In genomic region chr17:56891751-56892150, GRCh38 we compare ENCODE assay signal across 8 cellular contexts. TPM values are rescaled to one million over a fixed set of nuclear protein-coding genes. Genes with fewer than 3 reads are reported as not detected.
DNase-seq lines count a peak whose midpoint lies in the region; ATAC-seq and TF ChIP-seq lines count a peak whose summit lies in the region.

No MANE protein-coding gene starts in this region.

- H3K36me3 ChIP-seq in HEK293 (ENCODE audit: control insufficient read depth in 2 of 2, insufficient read depth in 1 of 2, low read length in 2 of 2), result peaks cover 29 to 89% of the 10 kb centered on the region in 2 experiments
- peaks cover 0 to 99% (median 47%) of the 10 kb centered on the region in 9 donors for H3K36me3 ChIP-seq in heart right ventricle
- no peaks in the 10 kb centered on the region for H3K36me3 ChIP-seq in hepatocyte (replicated peaks; ENCODE audit: insufficient read depth, low read depth)

- ATAC-seq in heart right ventricle (peak in 2 of 8 donors; percentile 48 to 53), GM18498 (IDR thresholded peaks at IDR 0.05; ENCODE audit: unreplicated experiment) (no peak), HG03354 (IDR thresholded peaks at IDR 0.05; ENCODE audit: poor library complexity, severe bottlenecking, unreplicated experiment) (no peak)

- no peaks in the 10 kb centered on the region for H3K9me2 ChIP-seq in hepatocyte (replicated peaks; ENCODE audit: insufficient read depth)

- DNase-seq in activated T-cell treated with anti-CD3 and anti-CD28 coated beads for 4 hours (peak; percentile 36), heart right ventricle (peak in 1 of 2 donors; percentile 44), hepatocyte (ENCODE audit: low spot score) (no peak), nucleus accumbens (lab: John Stamatoyannopoulos, UW) (no peak)
- peak in 2 of 3 donors; percentile 33 to 40 for DNase-seq in stimulated activated CD4-positive, alpha-beta T cell treated with anti-CD3 and anti-CD28 coated beads, TNF-alpha, amount 100 ng/mL, for 48 hours (ENCODE audit: low read depth in 3 of 3)

- POLR2A ChIA-PET in HEK293 (lab: Yijun Ruan, JAX), result interaction anchor here (0.8 kb wide), 1 partner anchor 58 kb away, joined by 3 read pairs; the partner anchor contains the start of gene DGKE

- H3K4me2 ChIP-seq in hepatocyte, result no peak overlapping the region

- TF ChIP-seq CTCF in HEK293 (tag by site-specific recombination; IDR thresholded peaks at IDR 0.05), result no peak
- peak; percentile 14 to 57 (median 39) for TF ChIP-seq CTCF in heart right ventricle (IDR thresholded peaks at IDR 0.05)
- no peak for TF ChIP-seq CTCF in hepatocyte (IDR thresholded peaks at IDR 0.05; ENCODE audit: poor library complexity)

- H3K27ac ChIP-seq in HEK293 (ENCODE audit: extremely low read depth, low read depth, low read length), result no peak overlapping the region
- H3K27ac ChIP-seq in heart right ventricle, result no peak overlapping the region
- no peak overlapping the region for H3K27ac ChIP-seq in hepatocyte

- intact Hi-C loops in heart right ventricle (cut with DNase I), result loop anchor here in 5 of 10 donors (2.0 to 10.0 kb wide), 3 partner anchors 47 to 53 kb away; no protein-coding TSS in a partner anchor

- H3K4me3 ChIP-seq in HEK293 (ENCODE audit: low read depth, low read length) (no peak overlapping the region), heart right ventricle (no peak overlapping the region), hepatocyte (no peak overlapping the region)

- H3K9me3 ChIP-seq in HEK293 (ENCODE audit: control insufficient read depth, insufficient read depth, low read depth, low read length) (no peaks in the 10 kb centered on the region), heart right ventricle (peaks cover 0 to 16% (median 4%) of the 10 kb centered on the region in 11 donors), hepatocyte (ENCODE audit: low read depth) (no peaks in the 10 kb centered on the region)

- no peaks in the 10 kb centered on the region for H3K79me2 ChIP-seq in hepatocyte

- CTCF ChIA-PET in HEK293 (lab: Yijun Ruan, JAX), result interaction anchor here (0.8 to 1.3 kb wide), 3 partner anchors 12 to 53 kb away, joined by 3 to 5 read pairs (median 3); no protein-coding TSS in a partner anchor

- no peaks in the 10 kb centered on the region for H4K20me1 ChIP-seq in hepatocyte (ENCODE audit: insufficient read depth, poor library complexity, severe bottlenecking)

- H3K27me3 ChIP-seq in heart right ventricle (no peaks in the 10 kb centered on the region), hepatocyte (no peaks in the 10 kb centered on the region)

- no peak overlapping the region for H2AFZ ChIP-seq in hepatocyte

- WGBS in heart right ventricle, 2 donors, result 79 to 80% methylated on average over 16 of the region's 16 CpGs
- 96% methylated on average over 16 of the region's 16 CpGs for WGBS in hepatocyte (ENCODE audit: low lambda C conversion rate, missing lambda C conversion rate)

- no peaks in the 10 kb centered on the region for H3K4me1 ChIP-seq in HEK293 (ENCODE audit: control insufficient read depth, insufficient read depth, low read length)
- H3K4me1 ChIP-seq in heart right ventricle, result peaks cover 0 to 13% (median 0%) of the 10 kb centered on the region in 9 donors
- peaks cover 4% of the 10 kb centered on the region for H3K4me1 ChIP-seq in hepatocyte (ENCODE audit: insufficient read depth)

TF ChIP-seq in HEK293, 187 proteins besides CTCF, POLR2A, EP300 and RAD21:
- TF ChIP-seq ZNF292 (tag by site-specific recombination; IDR thresholded peaks at IDR 0.05; ENCODE audit: borderline replicate concordance, low read depth) (no peak), ZNF133 (tag by site-specific recombination; IDR thresholded peaks at IDR 0.05) (peak; percentile 75)

RNA-seq across cellular contexts. Expression of gene TRIM25, which starts 22.1 kb away (rescaled TPM):
- total RNA-seq in heart right ventricle (10 to 100 TPM in 8 of 10 donors, 1 to 10 TPM in 2; 8.7 to 32.7 (median 17.3) TPM), hepatocyte (24.6 and 26.3 TPM in 2 replicates)
- polyA plus RNA-seq in heart right ventricle (10 to 100 TPM in 1 of 2 donors, 1 to 10 TPM in 1; 4.9 to 15.1 TPM), hepatocyte (9.1 and 11.4 TPM in 2 replicates)

RNA-seq across cellular contexts. Expression of gene DGKE, which starts 57.8 kb away (rescaled TPM):
- total RNA-seq in heart right ventricle (1 to 10 TPM; 2.0 to 5.3 (median 2.7) TPM), hepatocyte (5.5 and 6.6 TPM in 2 replicates)
- polyA plus RNA-seq in heart right ventricle (1 to 10 TPM in 1 of 2 donors, under 1 TPM in 1; 0.71 to 3.1 TPM), hepatocyte (1.2 and 3.4 TPM in 2 replicates)

RNA-seq across cellular contexts. Expression of gene C17orf67, which starts 58.0 kb away (rescaled TPM):
- total RNA-seq in heart right ventricle (1 to 10 TPM in 3 of 10 donors, under 1 TPM in 7; 0.23 to 1.5 (median 0.91) TPM), hepatocyte (0.16 and 0.27 TPM in 2 replicates)
- polyA plus RNA-seq in heart right ventricle (1 to 10 TPM in 1 of 2 donors, under 1 TPM in 1; 0.25 to 2.2 TPM), hepatocyte (0.73 and 1.6 TPM in 2 replicates)

Comparison
In these comparisons a context has a peak if more than half of its experiments do, and no peak if none do; other contexts are left out.
1. CTCF ChIP-seq: peak in heart right ventricle (9 of 9); none in HEK293 (single experiment) and hepatocyte (single experiment).
2. DNase-seq: peak in activated T-cell treated with anti-CD3 and anti-CD28 coated beads for 4 hours (single experiment) and stimulated activated CD4-positive, alpha-beta T cell treated with anti-CD3 and anti-CD28 coated beads, TNF-alpha, amount 100 ng/mL, for 48 hours (2 of 3); none in hepatocyte (single experiment) and nucleus accumbens (0 of 56).